ENCODE assay signal across 32 cellular contexts in genomic region chr9:124365045-124365444, GRCh38. TPM values are rescaled to one million over a fixed set of nuclear protein-coding genes. Genes with fewer than 3 reads are reported as not detected.
DNase-seq lines count a peak whose midpoint lies in the region; ATAC-seq and TF ChIP-seq lines count a peak whose summit lies in the region.
"Had no signal": no experiment of that assay in that cellular context is flagged by ENCODE, and none has a peak within 500 bp of the region (broad histone marks: within the 10 kb centered on the region; RNA-seq: fewer than 3 reads in every experiment).

No MANE protein-coding gene starts in this region.

- H3K9me3 Mint-ChIP-seq in memory B cell, result no peaks in the 10 kb centered on the region
- H3K9me3 Mint-ChIP-seq: activated CD4-positive, alpha-beta memory T cell treated with anti-CD3 and anti-CD28 coated beads, Interleukin-2, amount 10 ng/mL, durations not matched to agents 7 days and 5 days; naive thymus-derived CD8-positive, alpha-beta T cell; T-helper 1 cell treated with Interleukin-12 subunit alpha and Interleukin-12 subunit beta and Interleukin-4 antibody, amounts not matched to agents 30 μg/mL and 1 μg/mL, for 36 hours had no signal

- intact Hi-C loops in heart right ventricle (cut with DNase I), result no loop called here

- H3K36me3 ChIP-seq in BE2C (no peaks in the 10 kb centered on the region; the same call in 1 of the 2 replicates), heart right ventricle (peaks cover 0 to 27% (median 0%) of the 10 kb centered on the region in 9 donors)
- H3K36me3 ChIP-seq: pancreas, upper lobe of left lung had no signal

- TF ChIP-seq CTCF in BE2C (IDR thresholded peaks at IDR 0.05; ENCODE audit: low read depth, low read length), result no peak
- no peak for TF ChIP-seq CTCF in heart right ventricle (IDR thresholded peaks at IDR 0.05)

- H3K27ac Mint-ChIP-seq in T-helper 17 cell (peak overlapping the region; percentile 82), memory B cell (peak overlapping the region; percentile 18)
- H3K27ac Mint-ChIP-seq: activated CD4-positive, alpha-beta memory T cell treated with anti-CD3 and anti-CD28 coated beads, Interleukin-2, amount 10 ng/mL, durations not matched to agents 7 days and 5 days; T-helper 1 cell treated with Interleukin-12 subunit alpha and Interleukin-12 subunit beta and Interleukin-4 antibody, amounts not matched to agents 30 μg/mL and 1 μg/mL, for 36 hours had no signal

- peak; percentile 31 for DNase-seq in NCI-H146 (lab: John Stamatoyannopoulos, UW)
- no peak for DNase-seq in NCI-H146 treated with DMSO at 0.1 percent for 48 hours (lab: John Stamatoyannopoulos, UW; ENCODE audit: unreplicated experiment)
- DNase-seq in BE2C, result peak; percentile 41
- DNase-seq in T-helper 17 cell, result no peak
- no peak for DNase-seq in memory B cell (ENCODE audit: low spot score in 2 of 2)
- no peak for DNase-seq in heart right ventricle
- no peak for DNase-seq in KG1 (lab: John Stamatoyannopoulos, UW)
- no peak for DNase-seq in RKO (ENCODE audit: low spot score)
- DNase-seq: activated CD4-positive, alpha-beta memory T cell treated with anti-CD3 and anti-CD28 coated beads, Interleukin-2, amount 10 ng/mL, durations not matched to agents 7 days and 5 days; activated CD4-positive, CD25-positive, alpha-beta regulatory T cell treated with anti-CD3 and anti-CD28 coated beads, Interleukin-2, amount 50 U/mL, for 72 hours; activated effector memory CD4-positive, alpha-beta T cell treated with anti-CD3 and anti-CD28 coated beads, Interleukin-2, amount 50 U/mL, for 16 hours; C1 segment of cervical spinal cord; COR-L47; esophagus squamous epithelium; foreskin keratinocyte; H7; lower lobe of right lung; MV-4-11; naive thymus-derived CD8-positive, alpha-beta T cell; NCI-H1436 treated with DMSO at 0.1 percent for 48 hours; NCI-H2171; NCI-H510A treated with DMSO at 0.1 percent for 48 hours; pancreas; PC-9; small intestine; stimulated activated naive CD4-positive, alpha-beta T cell treated with Interleukin-2 at 50 U/mL for 16 hours; upper lobe of left lung had no signal

- H3K9me3 ChIP-seq in BE2C (peaks cover 2% of the 10 kb centered on the region; the same call in 1 of the 2 replicates), T-helper 17 cell (ENCODE audit: control insufficient read depth, low read length, poor library complexity, severe bottlenecking) (no peaks in the 10 kb centered on the region), heart right ventricle (no peaks in the 10 kb centered on the region)
- H3K9me3 ChIP-seq: esophagus squamous epithelium, lower lobe of right lung, pancreas, suprapubic skin, upper lobe of left lung had no signal

- H3K4me3 ChIP-seq in BE2C (ENCODE audit: low read depth, low read length), result no peak overlapping the region
- no peak overlapping the region for H3K4me3 ChIP-seq in heart right ventricle
- H3K4me3 ChIP-seq: esophagus squamous epithelium, lower lobe of right lung, pancreas, PC-9, suprapubic skin, upper lobe of left lung had no signal

- peaks cover 46% of the 10 kb centered on the region for H3K4me1 Mint-ChIP-seq in T-helper 17 cell
- peaks cover 16% of the 10 kb centered on the region for H3K4me1 Mint-ChIP-seq in memory B cell

- H3K27me3 Mint-ChIP-seq in T-helper 17 cell (no peaks in the 10 kb centered on the region), memory B cell (no peaks in the 10 kb centered on the region)
- H3K27me3 Mint-ChIP-seq: activated CD4-positive, alpha-beta memory T cell treated with anti-CD3 and anti-CD28 coated beads, Interleukin-2, amount 10 ng/mL, durations not matched to agents 7 days and 5 days; naive thymus-derived CD8-positive, alpha-beta T cell had no signal

- H3K27me3 ChIP-seq in BE2C (no peaks in the 10 kb centered on the region), heart right ventricle (no peaks in the 10 kb centered on the region)
- H3K27me3 ChIP-seq: esophagus squamous epithelium, foreskin keratinocyte, pancreas, suprapubic skin, upper lobe of left lung had no signal

- no peak overlapping the region for H3K27ac ChIP-seq in heart right ventricle
- H3K27ac ChIP-seq: 22Rv1, esophagus squamous epithelium, foreskin keratinocyte, lower lobe of right lung, pancreas, PC-9, suprapubic skin, upper lobe of left lung had no signal

- H3K36me3 Mint-ChIP-seq in T-helper 17 cell (ENCODE audit: low read depth), result no peaks in the 10 kb centered on the region
- H3K36me3 Mint-ChIP-seq in memory B cell, result peaks cover 15% of the 10 kb centered on the region

- H3K4me1 ChIP-seq in BE2C (peaks cover 21% of the 10 kb centered on the region), heart right ventricle (peaks cover 0 to 49% (median 22%) of the 10 kb centered on the region in 9 donors)
- H3K4me1 ChIP-seq: pancreas had no signal

- H3K4me3 Mint-ChIP-seq in T-helper 17 cell (no peak overlapping the region), memory B cell (no peak overlapping the region)
- H3K4me3 Mint-ChIP-seq: activated CD4-positive, alpha-beta memory T cell treated with anti-CD3 and anti-CD28 coated beads, Interleukin-2, amount 10 ng/mL, durations not matched to agents 7 days and 5 days; naive thymus-derived CD8-positive, alpha-beta T cell; T-helper 1 cell treated with Interleukin-12 subunit alpha and Interleukin-12 subunit beta and Interleukin-4 antibody, amounts not matched to agents 30 μg/mL and 1 μg/mL, for 36 hours had no signal

- 91 to 92% methylated on average over 9 of the region's 9 CpGs for WGBS in heart right ventricle, 2 donors

- ATAC-seq in T-helper 17 cell (no peak), memory B cell (ENCODE audit: low read depth) (no peak), heart right ventricle (no peak)
- ATAC-seq: foreskin keratinocyte; lower lobe of right lung; naive thymus-derived CD8-positive, alpha-beta T cell; pancreas; Right ventricle myocardium inferior; SK-N-SH treated with all-trans-retinoic acid at 6 μM for 48 hours had no signal

RNA-seq across cellular contexts. Expression of gene PSMB7, which starts 50.2 kb away (rescaled TPM):
- 371 TPM for polyA plus RNA-seq in BE2C (2012; ENCODE audit: insufficient read depth, insufficient read length, low read depth)
- total RNA-seq in T-helper 17 cell (10 to 100 TPM; 70.7 to 77.5 TPM), heart right ventricle (100 to 1,000 TPM; 148 to 182 (median 162) TPM)
- 100 to 1,000 TPM; 252 to 308 TPM for polyA plus RNA-seq in heart right ventricle

Comparison
In these comparisons a context has a peak if more than half of its experiments do, and no peak if none do; other contexts are left out.
1. DNase-seq: peak in NCI-H146 (single experiment) and BE2C (single experiment); none in NCI-H146 treated with DMSO at 0.1 percent for 48 hours (single experiment), T-helper 17 cell (0 of 3), memory B cell (0 of 2), heart right ventricle (0 of 2), KG1 (single experiment) and RKO (single experiment).